In the genomic region with DNA sequence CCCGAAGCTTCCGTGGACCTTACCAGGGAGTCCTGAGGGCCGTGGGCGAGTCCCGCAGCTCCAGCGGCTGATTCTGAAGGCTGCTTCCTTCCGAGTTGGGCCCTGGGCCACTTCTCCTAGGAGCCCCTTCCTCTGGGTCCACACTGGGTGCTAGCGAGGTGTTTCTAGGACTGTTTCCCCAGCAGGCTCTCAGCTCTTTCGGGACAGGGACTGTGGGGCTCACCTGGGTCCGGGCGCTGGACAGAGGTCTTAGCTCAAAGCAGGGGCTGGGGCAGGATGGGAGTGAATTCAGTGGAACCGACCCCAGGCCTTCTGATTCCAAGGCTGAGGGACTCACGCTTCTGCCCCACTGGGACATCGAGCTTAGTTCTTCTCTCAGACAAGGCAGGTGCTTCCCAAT, we compare ENCODE assay signal across 21 cellular contexts. TPM values are rescaled to one million over a fixed set of nuclear protein-coding genes. Genes with fewer than 3 reads are reported as not detected.
DNase-seq lines count a peak whose midpoint lies in the region; ATAC-seq and TF ChIP-seq lines count a peak whose summit lies in the region.
"Had no signal": no experiment of that assay in that cellular context is flagged by ENCODE, and none has a peak within 500 bp of the region (broad histone marks: within the 10 kb centered on the region; RNA-seq: fewer than 3 reads in every experiment).

No MANE protein-coding gene starts in this region.

- ATAC-seq in foreskin keratinocyte, result no peak
- no peak for ATAC-seq in sciatic nerve
- no peak for ATAC-seq in HG03135 (IDR thresholded peaks at IDR 0.05; ENCODE audit: unreplicated experiment)

- H3K27ac Mint-ChIP-seq in activated T-cell treated with anti-CD3 and anti-CD28 coated beads, Interleukin-2, amount 50 U/mL, for 24 hours, result no peak overlapping the region
- H3K27ac Mint-ChIP-seq in H9, result peak overlapping the region in 2 of 3 experiments; percentile 58 to 73; a peak in 2 of 7 replicates
- H3K27ac Mint-ChIP-seq: activated naive CD4-positive, alpha-beta T cell treated with anti-CD3 and anti-CD28 coated beads, Interleukin-2, amount 10 ng/mL, durations not matched to agents 7 days and 5 days; B cell had no signal

- H3K9ac ChIP-seq in H9 (ENCODE audit: extremely low read depth, insufficient read length, low read length), result no peak overlapping the region

- no peak overlapping the region for H2AK5ac ChIP-seq in H9 (ENCODE audit: insufficient read length, low read length)

- H3K9me3 ChIP-seq in H9 (ENCODE audit: control insufficient read depth, low read depth, low read length) (no peaks in the 10 kb centered on the region), PC-9 (ENCODE audit: insufficient read depth, low read depth) (no peaks in the 10 kb centered on the region)
- H3K9me3 ChIP-seq: ascending aorta had no signal

- H3K4me1 ChIP-seq in H9 (ENCODE audit: insufficient read depth, low read length) (no peaks in the 10 kb centered on the region; the same call in 1 of the 2 replicates), foreskin keratinocyte (peaks cover 13% of the 10 kb centered on the region), PC-9 (replicated peaks; ENCODE audit: insufficient read depth) (peaks cover 8% of the 10 kb centered on the region)
- H3K4me1 ChIP-seq: ascending aorta had no signal

- H2BK20ac ChIP-seq in H9 (ENCODE audit: low read depth, low read length, poor library complexity, severe bottlenecking), result no peak overlapping the region

- H3K56ac ChIP-seq in H9 (ENCODE audit: insufficient read length, low read depth, low read length), result no peak overlapping the region

- TF ChIP-seq CTCF in H9 (conservative IDR thresholded peaks at IDR 0.05) (no peak), foreskin keratinocyte (conservative IDR thresholded peaks at IDR 0.05) (no peak), PC-9 (conservative IDR thresholded peaks at IDR 0.05) (no peak)

- no peak overlapping the region for H2BK120ac ChIP-seq in H9 (ENCODE audit: low read depth, low read length, poor library complexity, severe bottlenecking)

- H2AFZ ChIP-seq in H9 (ENCODE audit: low read length) (no peak overlapping the region), PC-9 (no peak overlapping the region)
- H2AFZ ChIP-seq: hepatocyte had no signal

- H3T11ph ChIP-seq in H9 (ENCODE audit: low read length), result no peak overlapping the region

- POLR2A ChIA-PET in PC-9 (lab: Charles Lee; ENCODE audit: unreplicated experiment), result no interaction called here

- H3K4me3 ChIP-seq in PC-9, result no peak overlapping the region
- H3K4me3 ChIP-seq: ascending aorta, hepatocyte, lung had no signal

- no peak overlapping the region for H3K14ac ChIP-seq in H9 (ENCODE audit: insufficient read depth, low read length)

- no peaks in the 10 kb centered on the region for H3K4me1 Mint-ChIP-seq in activated T-cell treated with anti-CD3 and anti-CD28 coated beads, Interleukin-2, amount 50 U/mL, for 24 hours (ENCODE audit: low read depth)
- peaks cover 29 to 40% of the 10 kb centered on the region in 2 experiments for H3K4me1 Mint-ChIP-seq in H9
- H3K4me1 Mint-ChIP-seq: activated naive CD4-positive, alpha-beta T cell treated with anti-CD3 and anti-CD28 coated beads, Interleukin-2, amount 10 ng/mL, durations not matched to agents 7 days and 5 days had no signal

- no peak overlapping the region for H4K5ac ChIP-seq in H9 (ENCODE audit: insufficient read length, low read depth, low read length)

- H3K79me2 ChIP-seq in H9 (ENCODE audit: insufficient read depth, low read length) (no peaks in the 10 kb centered on the region), PC-9 (ENCODE audit: low read depth) (no peaks in the 10 kb centered on the region)
- H3K79me2 ChIP-seq: hepatocyte had no signal

- no peak overlapping the region for H3K4ac ChIP-seq in H9 (ENCODE audit: low read depth, low read length)

- H3K18ac ChIP-seq in H9 (ENCODE audit: insufficient read length, low read depth, low read length), result no peak overlapping the region

- H2BK5ac ChIP-seq in H9 (ENCODE audit: insufficient read length, low read length), result no peak overlapping the region

- CTCF ChIA-PET in PC-9 (lab: Charles Lee), result no interaction called here

- H3K9me2 ChIP-seq in PC-9 (ENCODE audit: insufficient read depth), result no peaks in the 10 kb centered on the region

- peaks cover 20% of the 10 kb centered on the region; the same call in 1 of the 2 replicates for H3F3A ChIP-seq in PC-9 (ENCODE audit: insufficient read depth, low read depth)

- H3K27me3 Mint-ChIP-seq in activated T-cell treated with anti-CD3 and anti-CD28 coated beads, Interleukin-2, amount 50 U/mL, for 24 hours, result peaks cover 13% of the 10 kb centered on the region
- H3K27me3 Mint-ChIP-seq in H9 (ENCODE audit: low read depth), result peaks cover 3% of the 10 kb centered on the region
- H3K27me3 Mint-ChIP-seq: B cell had no signal

- intact Hi-C loops in sciatic nerve (cut with DNase I) (no loop called here), PC-9 (cut with micrococcal nuclease; ENCODE audit: unreplicated experiment) (no loop called here)

- H4K20me1 ChIP-seq in H9 (ENCODE audit: control insufficient read depth, insufficient read depth, insufficient read length) (no peaks in the 10 kb centered on the region), PC-9 (ENCODE audit: insufficient read depth) (no peaks in the 10 kb centered on the region)

- H3K23me2 ChIP-seq in H9 (ENCODE audit: insufficient read length, low read depth, low read length, poor library complexity, severe bottlenecking), result no peaks in the 10 kb centered on the region

- H3K9me3 Mint-ChIP-seq in activated T-cell treated with anti-CD3 and anti-CD28 coated beads, Interleukin-2, amount 50 U/mL, for 24 hours, result no peaks in the 10 kb centered on the region
- H3K9me3 Mint-ChIP-seq in H9, result peaks cover 0 to 3% of the 10 kb centered on the region in 2 experiments; a peak in 1 of 5 replicates
- H3K9me3 Mint-ChIP-seq: activated naive CD4-positive, alpha-beta T cell treated with anti-CD3 and anti-CD28 coated beads, Interleukin-2, amount 10 ng/mL, durations not matched to agents 7 days and 5 days had no signal

- no peak overlapping the region for H4K8ac ChIP-seq in H9 (replicated peaks; ENCODE audit: insufficient read length, low read depth, low read length)

- no TSS peak for BruUV-seq in PC-9 (replicated peaks; lab: Mats Ljungman, UMichigan)

- no peak overlapping the region for H3K4me3 Mint-ChIP-seq in activated T-cell treated with anti-CD3 and anti-CD28 coated beads, Interleukin-2, amount 50 U/mL, for 24 hours
- H3K4me3 Mint-ChIP-seq in H9, result no peak overlapping the region
- H3K4me3 Mint-ChIP-seq: activated naive CD4-positive, alpha-beta T cell treated with anti-CD3 and anti-CD28 coated beads, Interleukin-2, amount 10 ng/mL, durations not matched to agents 7 days and 5 days; B cell had no signal

- no peak overlapping the region for H4K91ac ChIP-seq in H9 (ENCODE audit: insufficient read length, low read depth, low read length)

- H3K27ac ChIP-seq in H9 (ENCODE audit: insufficient read length, low read depth, low read length), result no peak overlapping the region
- H3K27ac ChIP-seq in foreskin keratinocyte, result peak overlapping the region; percentile 77
- no peak overlapping the region for H3K27ac ChIP-seq in PC-9
- H3K27ac ChIP-seq: ascending aorta, hepatocyte had no signal

- no peaks in the 10 kb centered on the region for H3K27me3 ChIP-seq in H9 (ENCODE audit: insufficient read depth, low read length)
- no peaks in the 10 kb centered on the region for H3K27me3 ChIP-seq in foreskin keratinocyte
- no peaks in the 10 kb centered on the region for H3K27me3 ChIP-seq in PC-9 (ENCODE audit: insufficient read depth, low read depth)
- H3K27me3 ChIP-seq: ascending aorta, hepatocyte had no signal

- H3K4me2 ChIP-seq in H9 (ENCODE audit: insufficient read depth, insufficient read length, low read length), result no peak overlapping the region
- no peak overlapping the region for H3K4me2 ChIP-seq in PC-9
- H3K4me2 ChIP-seq: hepatocyte had no signal

- no peak overlapping the region for H3K23ac ChIP-seq in H9 (ENCODE audit: insufficient read length, low read depth, low read length)

- H2BK15ac ChIP-seq in H9 (ENCODE audit: low read depth, low read length), result no peak overlapping the region

- no peaks in the 10 kb centered on the region for H3K36me3 ChIP-seq in PC-9 (ENCODE audit: low read depth)
- H3K36me3 ChIP-seq: ascending aorta had no signal

- DNase-seq in activated T-cell treated with anti-CD3 and anti-CD28 coated beads, Interleukin-2, amount 50 U/mL, for 24 hours, result peak; percentile 20
- no peak for DNase-seq in activated T-cell treated with anti-CD3 and anti-CD28 coated beads for 4 hours
- no peak for DNase-seq in H9
- DNase-seq in foreskin keratinocyte, result no peak
- peak; percentile 43 for DNase-seq in sciatic nerve (ENCODE audit: low spot score)
- no peak for DNase-seq in DMS53 treated with DMSO at 0.1 percent for 48 hours (lab: John Stamatoyannopoulos, UW; ENCODE audit: unreplicated experiment)
- DNase-seq in PC-9, result no peak
- DNase-seq: activated CD4-positive, alpha-beta T cell treated with anti-CD3 and anti-CD28 coated beads for 48 hours; activated naive CD4-positive, alpha-beta T cell treated with anti-CD3 and anti-CD28 coated beads, Interleukin-2, amount 10 ng/mL, durations not matched to agents 7 days and 5 days; cerebellar nuclear complex; DND-41; foreskin melanocyte; NCI-H2029 treated with DMSO at 0.1 percent for 48 hours; NCI-H226; SHP77 treated with DMSO at 0.1 percent for 48 hours; stimulated activated CD4-positive, alpha-beta T cell treated with anti-CD3 and anti-CD28 coated beads, Interleukin-12 subunit alpha, Interleukin-12 subunit beta, amount 100 ng/mL, for 4 hours had no signal

- no CpG with 5 or more reads among the region's 14 CpGs for WGBS in H9 (ENCODE audit: extremely low coverage, insufficient read length, low lambda C conversion rate)

- no peaks in the 10 kb centered on the region for H3K79me1 ChIP-seq in H9 (ENCODE audit: insufficient read depth, low read depth, low read length, poor library complexity, severe bottlenecking)

- H2BK12ac ChIP-seq in H9 (ENCODE audit: insufficient read length, low read depth, low read length), result no peak overlapping the region

- no peaks in the 10 kb centered on the region for H3K36me3 Mint-ChIP-seq in activated T-cell treated with anti-CD3 and anti-CD28 coated beads, Interleukin-2, amount 50 U/mL, for 24 hours (ENCODE audit: low read depth)
- H3K36me3 Mint-ChIP-seq in H9 (ENCODE audit: insufficient read depth in 1 of 3, low read depth in 3 of 3), result peaks cover 0 to 8% (median 2%) of the 10 kb centered on the region in 3 experiments; a peak in 4 of 7 replicates
- H3K36me3 Mint-ChIP-seq: activated naive CD4-positive, alpha-beta T cell treated with anti-CD3 and anti-CD28 coated beads, Interleukin-2, amount 10 ng/mL, durations not matched to agents 7 days and 5 days had no signal

RNA-seq across cellular contexts. Expression of gene CSNK1E, which starts 29.3 kb away (rescaled TPM):
- total RNA-seq in H9 (2021) (230 and 236 TPM in 2 replicates), foreskin keratinocyte (194 and 204 TPM in 2 replicates), sciatic nerve (184 TPM), PC-9 (2021) (331 and 348 TPM in 2 replicates)
- polyA plus RNA-seq in foreskin keratinocyte, result 134 and 153 TPM in 2 replicates

Comparison
In these comparisons a context has a peak if more than half of its experiments do, and no peak if none do; other contexts are left out.
1. DNase-seq: peak in activated T-cell treated with anti-CD3 and anti-CD28 coated beads, Interleukin-2, amount 50 U/mL, for 24 hours (single experiment) and sciatic nerve (single experiment); none in activated T-cell treated with anti-CD3 and anti-CD28 coated beads for 4 hours (single experiment), H9 (single experiment), foreskin keratinocyte (0 of 2), DMS53 treated with DMSO at 0.1 percent for 48 hours (single experiment) and PC-9 (0 of 2).